Comparison of ENCODE assay signal across 10 cellular contexts in the genomic region with DNA sequence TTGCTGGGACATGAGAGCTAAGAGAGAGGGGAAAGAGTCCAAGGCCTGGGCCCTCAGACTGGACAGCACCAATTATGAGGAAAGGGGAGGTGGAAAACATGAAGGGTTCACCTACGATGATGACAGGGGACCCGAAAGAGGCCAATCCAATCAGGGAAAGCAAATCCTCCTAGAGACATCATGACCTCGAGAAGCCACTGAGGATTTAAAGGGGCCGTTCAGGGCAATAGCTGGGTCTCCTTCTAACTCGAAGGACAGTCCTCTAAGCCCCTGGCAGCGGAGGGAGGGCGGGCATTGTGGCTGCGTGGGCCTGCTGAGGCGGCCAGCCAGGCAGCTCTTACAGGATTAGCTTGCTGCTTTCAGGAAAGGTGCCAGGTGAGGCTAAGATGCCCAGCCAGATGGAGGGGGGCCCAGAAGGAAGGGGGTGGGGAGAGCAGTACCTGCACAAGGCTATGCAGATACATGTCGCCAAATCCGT. TPM values are rescaled to one million over a fixed set of nuclear protein-coding genes. Genes with fewer than 3 reads are reported as not detected.
A peak's percentile ranks its signal among the peaks of the same experiment; 100 is the strongest.
DNase-seq lines count a peak whose midpoint lies in the region; ATAC-seq, FAIRE-seq and TF ChIP-seq lines count a peak whose summit lies in the region.
"Had no signal": no experiment of that assay in that cellular context is flagged by ENCODE, and none has a peak within 500 bp of the region (broad histone marks: within the 10 kb centered on the region; RNA-seq: fewer than 3 reads in every experiment).

No MANE protein-coding gene starts in this region.

- H2AFZ ChIP-seq in astrocyte (ENCODE audit: low read depth, low read length) = no peak overlapping the region

- H3K27me3 Mint-ChIP-seq in astrocyte (ENCODE audit: low read depth, unreplicated experiment) = no peaks in the 10 kb centered on the region

- H3K36me3 ChIP-seq in BLaER1 = peaks cover 45% of the 10 kb centered on the region
- peaks cover 11% of the 10 kb centered on the region; the same call in 1 of the 2 replicates for H3K36me3 ChIP-seq in KOPT-K1 (ENCODE audit: insufficient read depth, low read length)
- no peaks in the 10 kb centered on the region for H3K36me3 ChIP-seq in astrocyte (ENCODE audit: insufficient read depth, low read length)
- peaks cover 0 to 9% of the 10 kb centered on the region in 2 donors for H3K36me3 ChIP-seq in muscle layer of duodenum (ENCODE audit: control insufficient read depth in 1 of 2, insufficient read depth in 2 of 2, low read length in 2 of 2)

- ATAC-seq in HG03442 (IDR thresholded peaks at IDR 0.05; ENCODE audit: unreplicated experiment) (no peak), GM19397 (IDR thresholded peaks at IDR 0.05; ENCODE audit: unreplicated experiment) (no peak)

- H3K4me2 ChIP-seq in BLaER1 (peak overlapping the region; percentile 98), astrocyte (ENCODE audit: low read length) (peak overlapping the region; percentile 9)

- DNase-seq in astrocyte (ENCODE audit: low read depth) (no peak), NCI-H2081 (lab: John Stamatoyannopoulos, UW) (no peak)
- DNase-seq in stimulated activated CD4-positive, alpha-beta T cell treated with anti-CD3 and anti-CD28 coated beads, Interleukin-12 subunit alpha, Interleukin-12 subunit beta, amount 100 ng/mL, for 4 hours = no peak
- DNase-seq: foreskin melanocyte had no signal

- H3K4me1 Mint-ChIP-seq in astrocyte (ENCODE audit: low read depth, unreplicated experiment) = peaks cover 74% of the 10 kb centered on the region

- no peak for FAIRE-seq in astrocyte (lab: Jason Lieb, UNC)
- FAIRE-seq: G401.6 had no signal

- peak overlapping the region; percentile 100 for H3K9ac ChIP-seq in BLaER1
- H3K9ac ChIP-seq in astrocyte (ENCODE audit: low read length) = peak overlapping the region; percentile 19

- H3K27me3 ChIP-seq in BLaER1 = no peaks in the 10 kb centered on the region
- no peaks in the 10 kb centered on the region for H3K27me3 ChIP-seq in astrocyte (ENCODE audit: insufficient read depth, low read length)
- no peaks in the 10 kb centered on the region for H3K27me3 ChIP-seq in muscle layer of duodenum (ENCODE audit: low read depth, low read length)

- no peak overlapping the region for H3K4me3 Mint-ChIP-seq in astrocyte (ENCODE audit: unreplicated experiment)

- H3K36me3 Mint-ChIP-seq in astrocyte (ENCODE audit: low read depth, unreplicated experiment) = peaks cover 16% of the 10 kb centered on the region

- peaks cover 100% of the 10 kb centered on the region for H3K79me2 ChIP-seq in astrocyte (ENCODE audit: insufficient read depth, low read length)

- H3K4me1 ChIP-seq in BLaER1 (peaks cover 96% of the 10 kb centered on the region), astrocyte (ENCODE audit: insufficient read depth, low read length) (peaks cover 62% of the 10 kb centered on the region), muscle layer of duodenum (ENCODE audit: control insufficient read depth in 1 of 2, insufficient read depth in 2 of 2, low read length in 2 of 2) (peaks cover 90 to 100% of the 10 kb centered on the region in 2 donors)

- H3K9me3 ChIP-seq in BLaER1 (no peaks in the 10 kb centered on the region), KOPT-K1 (ENCODE audit: insufficient read depth, low read length, poor library complexity, severe bottlenecking) (no peaks in the 10 kb centered on the region), astrocyte (ENCODE audit: insufficient read depth, low read depth, low read length) (no peaks in the 10 kb centered on the region), muscle layer of duodenum (ENCODE audit: control insufficient read depth in 1 of 2, low read length in 2 of 2) (no peaks in the 10 kb centered on the region)

- no peaks in the 10 kb centered on the region for H3K9me3 Mint-ChIP-seq in astrocyte (ENCODE audit: unreplicated experiment)

- H4K20me1 ChIP-seq in BLaER1 (peaks cover 55% of the 10 kb centered on the region), astrocyte (ENCODE audit: insufficient read depth, low read length) (peaks cover 100% of the 10 kb centered on the region)

- H3K27ac ChIP-seq in BLaER1 (peak overlapping the region; percentile 100), KOPT-K1 (ENCODE audit: low read depth, low read length, poor library complexity, severe bottlenecking) (peak overlapping the region; percentile 70), astrocyte (ENCODE audit: low read depth, low read length) (no peak overlapping the region), muscle layer of duodenum (ENCODE audit: low read length) (peak overlapping the region; percentile 57)

- peak overlapping the region; percentile 8 for H3K27ac Mint-ChIP-seq in astrocyte (ENCODE audit: unreplicated experiment)

- H3K4me3 ChIP-seq in BLaER1 = peak overlapping the region; percentile 100
- H3K4me3 ChIP-seq in astrocyte (ENCODE audit: insufficient read depth, low read depth, low read length) = no peak overlapping the region
- H3K4me3 ChIP-seq in muscle layer of duodenum (ENCODE audit: low read depth in 1 of 2, low read length in 2 of 2) = peak overlapping the region; percentile 15 to 34

- TF ChIP-seq CTCF in astrocyte (IDR thresholded peaks at IDR 0.05; ENCODE audit: insufficient read depth, low read depth, low read length) = no peak

RNA-seq across cellular contexts. Expression of a gene that starts 7.4 kb away (rescaled TPM):
- total RNA-seq in astrocyte = 51.7 and 56.6 TPM in 2 replicates
